Comparison of ENCODE assay signal across 8 cellular contexts in genomic region chr15:81400640-81401236, GRCh38. TPM values are rescaled to one million over a fixed set of nuclear protein-coding genes. Genes with fewer than 3 reads are reported as not detected.
A peak's percentile ranks its signal among the peaks of the same experiment; 100 is the strongest.
DNase-seq lines count a peak whose midpoint lies in the region; ATAC-seq, FAIRE-seq and TF ChIP-seq lines count a peak whose summit lies in the region.

No MANE protein-coding gene starts in this region.

- H3K27me3 ChIP-seq in GM06990 (replicated peaks; ENCODE audit: control insufficient read depth, insufficient read depth, low read length) (no peaks in the 10 kb centered on the region), iPS DF 6.9 (ENCODE audit: control insufficient read depth, insufficient read depth, low read length) (no peaks in the 10 kb centered on the region)

- no peak overlapping the region for H3K27ac ChIP-seq in iPS DF 6.9 (ENCODE audit: low read length)

- DNase-seq in GM06990 (ENCODE audit: extremely low read depth, insufficient read length), result no peak
- DNase-seq in NCI-H2029 treated with DMSO at 0.1 percent for 48 hours (lab: John Stamatoyannopoulos, UW), result peak; percentile 13
- DNase-seq in amniotic epithelial cell (ENCODE audit: low read depth), result peak; percentile 54
- peak; percentile 50 for DNase-seq in iPS DF 6.9 (ENCODE audit: low read depth, low spot score)
- DNase-seq in stromal cell of bone marrow (ENCODE audit: low read depth), result peak; percentile 19
- DNase-seq in activated T-helper 2 cell treated with anti-CD3 and anti-CD28 coated beads, Interferon-gamma antibody, Interleukin-2, Interleukin-4, amounts not matched to agents 10 μg/mL and 5 μg/mL and 100 μg/mL, durations not matched to agents 14 hours and 24 hours and 36 hours (ENCODE audit: low spot score), result no peak

- no peaks in the 10 kb centered on the region for H3K36me3 Mint-ChIP-seq in activated T-helper 2 cell treated with anti-CD3 and anti-CD28 coated beads, Interferon-gamma antibody, Interleukin-2, Interleukin-4, amounts not matched to agents 10 μg/mL and 5 μg/mL and 100 μg/mL, durations not matched to agents 14 hours and 24 hours and 36 hours (ENCODE audit: low read depth)

- H3K4me3 ChIP-seq in GM06990 (replicated peaks; ENCODE audit: low read depth, low read length), result no peak overlapping the region
- no peak overlapping the region for H3K4me3 ChIP-seq in iPS DF 6.9 (ENCODE audit: low read length)

- ATAC-seq in GM19035 (IDR thresholded peaks at IDR 0.05; ENCODE audit: unreplicated experiment), result no peak

- peak; percentile 58 for FAIRE-seq in A204.1 (lab: Jason Lieb, UNC)

- H3K36me3 ChIP-seq in GM06990 (ENCODE audit: control insufficient read depth, insufficient read depth, low read length) (no peaks in the 10 kb centered on the region), iPS DF 6.9 (ENCODE audit: control insufficient read depth, insufficient read depth, low read length) (no peaks in the 10 kb centered on the region)

- H3K9me3 Mint-ChIP-seq in activated T-helper 2 cell treated with anti-CD3 and anti-CD28 coated beads, Interferon-gamma antibody, Interleukin-2, Interleukin-4, amounts not matched to agents 10 μg/mL and 5 μg/mL and 100 μg/mL, durations not matched to agents 14 hours and 24 hours and 36 hours, result no peaks in the 10 kb centered on the region

- H3K27ac Mint-ChIP-seq in activated T-helper 2 cell treated with anti-CD3 and anti-CD28 coated beads, Interferon-gamma antibody, Interleukin-2, Interleukin-4, amounts not matched to agents 10 μg/mL and 5 μg/mL and 100 μg/mL, durations not matched to agents 14 hours and 24 hours and 36 hours, result no peak overlapping the region

- intact Hi-C loops in activated T-helper 2 cell treated with anti-CD3 and anti-CD28 coated beads, Interferon-gamma antibody, Interleukin-2, Interleukin-4, amounts not matched to agents 10 μg/mL and 5 μg/mL and 100 μg/mL, durations not matched to agents 14 hours and 24 hours and 36 hours (cut with micrococcal nuclease), result loop anchor here (1.0 to 5.0 kb wide), 3 partner anchors 125 to 293 kb away; no protein-coding TSS in a partner anchor

- H3K4me1 Mint-ChIP-seq in activated T-helper 2 cell treated with anti-CD3 and anti-CD28 coated beads, Interferon-gamma antibody, Interleukin-2, Interleukin-4, amounts not matched to agents 10 μg/mL and 5 μg/mL and 100 μg/mL, durations not matched to agents 14 hours and 24 hours and 36 hours (ENCODE audit: low read depth), result peaks cover 2% of the 10 kb centered on the region

- peak; percentile 60 for TF ChIP-seq CTCF in GM06990 (IDR thresholded peaks at IDR 0.05; ENCODE audit: insufficient read depth, low read length, poor library complexity, severe bottlenecking)

- no peaks in the 10 kb centered on the region for H3K9me3 ChIP-seq in iPS DF 6.9 (ENCODE audit: control insufficient read depth, insufficient read depth, low read length)

- peaks cover 12% of the 10 kb centered on the region for H3K27me3 Mint-ChIP-seq in activated T-helper 2 cell treated with anti-CD3 and anti-CD28 coated beads, Interferon-gamma antibody, Interleukin-2, Interleukin-4, amounts not matched to agents 10 μg/mL and 5 μg/mL and 100 μg/mL, durations not matched to agents 14 hours and 24 hours and 36 hours (ENCODE audit: low read depth)

- no CpG with 5 or more reads among the region's 6 CpGs for WGBS in iPS DF 6.9 (ENCODE audit: insufficient coverage, insufficient read length)

- H3K4me1 ChIP-seq in iPS DF 6.9 (ENCODE audit: control insufficient read depth, insufficient read depth, low read length), result peaks cover 1% of the 10 kb centered on the region; the same call in 1 of the 2 replicates

- H3K4me3 Mint-ChIP-seq in activated T-helper 2 cell treated with anti-CD3 and anti-CD28 coated beads, Interferon-gamma antibody, Interleukin-2, Interleukin-4, amounts not matched to agents 10 μg/mL and 5 μg/mL and 100 μg/mL, durations not matched to agents 14 hours and 24 hours and 36 hours (ENCODE audit: low read depth), result no peak overlapping the region

RNA-seq across cellular contexts. Expression of gene TMC3, which starts 26.7 kb away (rescaled TPM):
- total RNA-seq in activated T-helper 2 cell treated with anti-CD3 and anti-CD28 coated beads, Interferon-gamma antibody, Interleukin-2, Interleukin-4, amounts not matched to agents 10 μg/mL and 5 μg/mL and 100 μg/mL, durations not matched to agents 14 hours and 24 hours and 36 hours, result not detected in 2 replicates

Comparison
In these comparisons a context has a peak if more than half of its experiments do, and no peak if none do; other contexts are left out.
1. DNase-seq: peak in NCI-H2029 treated with DMSO at 0.1 percent for 48 hours (single experiment), amniotic epithelial cell (single experiment), iPS DF 6.9 (single experiment) and stromal cell of bone marrow (single experiment); none in GM06990 (single experiment) and activated T-helper 2 cell treated with anti-CD3 and anti-CD28 coated beads, Interferon-gamma antibody, Interleukin-2, Interleukin-4, amounts not matched to agents 10 μg/mL and 5 μg/mL and 100 μg/mL, durations not matched to agents 14 hours and 24 hours and 36 hours (single experiment).